In genomic region chr15:26711445-26711844, GRCh38 we compare ENCODE assay signal across 20 cellular contexts.
DNase-seq lines count a peak whose midpoint lies in the region; FAIRE-seq and TF ChIP-seq lines count a peak whose summit lies in the region.
"Had no signal": no experiment of that assay in that cellular context is flagged by ENCODE, and none has a peak within 500 bp of the region (broad histone marks: within the 10 kb centered on the region; RNA-seq: fewer than 3 reads in every experiment).

No MANE protein-coding gene starts in this region.

- H2BK12ac ChIP-seq in H1 (ENCODE audit: low read depth, low read length), result 0 out of 2 replicates have a peak overlapping the region, but pooled peaks have one; percentile 71

- no peak overlapping the region for H3K14ac ChIP-seq in H1 (ENCODE audit: insufficient read length)

- H4K8ac ChIP-seq in H1 (ENCODE audit: extremely low read depth, insufficient read depth, low read length), result no peak overlapping the region

- no peak overlapping the region for H4K5ac ChIP-seq in H1 (ENCODE audit: insufficient read length, low read depth, low read length)

- peak; percentile 76 for FAIRE-seq in H1 (lab: Jason Lieb, UNC)
- FAIRE-seq: A549, G401.6 had no signal

- H3K4ac ChIP-seq in H1 (replicated peaks; ENCODE audit: insufficient read length, low read depth, low read length), result no peak overlapping the region

- H2BK15ac ChIP-seq in H1 (ENCODE audit: low read length), result peak overlapping the region; percentile 82; the same call in 1 of the 2 replicates

- H3K23me2 ChIP-seq in H1 (ENCODE audit: low read depth, low read length), result no peaks in the 10 kb centered on the region

- no peak overlapping the region for H2BK120ac ChIP-seq in H1 (replicated peaks; ENCODE audit: low read depth, low read length)

- H3K4me2 ChIP-seq in H1 (ENCODE audit: insufficient read depth in 1 of 2, low read depth in 2 of 2, low read length in 2 of 2), result peak overlapping the region; percentile 7 to 15; a peak in 1 of 4 replicates
- H3K4me2 ChIP-seq: A549 had no signal

- H3K79me1 ChIP-seq in H1 (ENCODE audit: low read depth, low read length), result peaks cover 24% of the 10 kb centered on the region

- H2BK5ac ChIP-seq in H1 (ENCODE audit: low read depth, low read length), result no peak overlapping the region

- H3K9me3 ChIP-seq in HUES48 (ENCODE audit: control insufficient read depth, insufficient read depth, low read length) (no peaks in the 10 kb centered on the region), H1 (ENCODE audit: insufficient read depth in 2 of 2, low read depth in 1 of 2, low read length in 1 of 2) (no peaks in the 10 kb centered on the region)
- H3K9me3 ChIP-seq: A549 had no signal

- no peak overlapping the region for H2AK5ac ChIP-seq in H1 (ENCODE audit: low read depth, low read length)

- H3K9ac ChIP-seq in HUES48 (ENCODE audit: low read depth, low read length) (no peak overlapping the region), H1 (replicated peaks in 1 of 4; ENCODE audit: extremely low read depth in 1 of 4, low read depth in 3 of 4, low read length in 3 of 4) (no peak overlapping the region)

- TF ChIP-seq CTCF in H1 (IDR thresholded peaks at IDR 0.05; ENCODE audit: control extremely low read depth in 1 of 3, insufficient read depth in 1 of 3, low read depth in 1 of 3, low read length in 3 of 3), result no peak

- DNase-seq in H1 (ENCODE audit: low read depth in 1 of 2, low spot score in 2 of 2), result no peak
- DNase-seq in iPS-NIHi11 (ENCODE audit: low spot score), result peak; percentile 49
- DNase-seq in stimulated activated CD4-positive, alpha-beta T cell treated with anti-CD3 and anti-CD28 coated beads, Interleukin-2, amount 100 ng/mL, for 24 hours, result no peak
- no peak for DNase-seq in NCI-H1436 (lab: John Stamatoyannopoulos, UW)
- no peak for DNase-seq in NCI-H2227 treated with DMSO at 0.1 percent for 48 hours (lab: John Stamatoyannopoulos, UW)
- DNase-seq in NK-92 (lab: John Stamatoyannopoulos, UW; ENCODE audit: unreplicated experiment), result no peak
- DNase-seq: AML-193; C1 segment of cervical spinal cord; CD4-positive, alpha-beta memory T cell; COR-L47; DMS53; NCI-H1048; NCI-H187 treated with DMSO at 0.1 percent for 48 hours; NCI-H82; SHP77 had no signal

- peaks cover 2 to 4% of the 10 kb centered on the region in 2 experiments for H4K20me1 ChIP-seq in H1 (replicated peaks in 1 of 2; ENCODE audit: control insufficient read depth in 1 of 2, insufficient read depth in 2 of 2, low read length in 2 of 2)

- no peak for TF ChIP-seq EP300 in H1 (IDR thresholded peaks at IDR 0.05; ENCODE audit: borderline replicate concordance in 1 of 2, low read depth in 2 of 2, low read length in 2 of 2)

- POLR2A ChIA-PET in H1 (lab: Charles Lee; ENCODE audit: partially characterized antibody), result interaction anchor here (1.1 to 1.2 kb wide), 2 partner anchors 12 to 14 kb away, joined by 3 read pairs; no protein-coding TSS in a partner anchor

- peak in 1 of 2 experiments; percentile 2; a peak in 1 of 4 replicates for TF ChIP-seq RAD21 in H1 (IDR thresholded peaks at IDR 0.05 in 1 of 2, conservative IDR thresholded peaks at IDR 0.05 in 1 of 2; ENCODE audit: low read depth in 2 of 2, low read length in 2 of 2)

- H3K4me3 ChIP-seq in HUES48 (ENCODE audit: low read depth, low read length) (no peak overlapping the region), H1 (ENCODE audit: extremely low read depth in 1 of 4, insufficient read depth in 2 of 4, low read depth in 3 of 4, low read length in 4 of 4) (no peak overlapping the region)
- H3K4me3 ChIP-seq: A549 had no signal

- no peaks in the 10 kb centered on the region for H3K36me3 ChIP-seq in HUES48 (ENCODE audit: control insufficient read depth, insufficient read depth, low read length)
- H3K36me3 ChIP-seq in H1 (ENCODE audit: control insufficient read depth in 2 of 4, insufficient read depth in 4 of 4, low read length in 3 of 4), result no peaks in the 10 kb centered on the region

- 0 out of 2 replicates have a peak overlapping the region, but pooled peaks have one; percentile 62 for H3K18ac ChIP-seq in H1 (ENCODE audit: extremely low read depth, low read length)

- peak overlapping the region; percentile 9 for H3K27ac ChIP-seq in HUES48 (ENCODE audit: low read depth, low read length)
- H3K27ac ChIP-seq in H1 (ENCODE audit: low read depth, low read length), result no peak overlapping the region
- H3K27ac ChIP-seq: A549, HL-60, RWPE1 had no signal

- H3K56ac ChIP-seq in H1 (replicated peaks; ENCODE audit: insufficient read length, low read depth, low read length), result no peak overlapping the region

- peaks cover 0 to 95% of the 10 kb centered on the region in 2 experiments; a peak in 2 of 4 replicates for H3K79me2 ChIP-seq in H1 (ENCODE audit: control insufficient read depth in 1 of 2, insufficient read depth in 2 of 2, low read length in 2 of 2)

- H3K4me1 ChIP-seq in HUES48 (ENCODE audit: control insufficient read depth, insufficient read depth, low read length) (peaks cover 51% of the 10 kb centered on the region), H1 (replicated peaks in 1 of 4; ENCODE audit: control insufficient read depth in 3 of 4, insufficient read depth in 4 of 4, low read length in 3 of 4) (peaks cover 4 to 19% (median 13%) of the 10 kb centered on the region in 4 experiments)

- H2BK20ac ChIP-seq in H1 (ENCODE audit: low read length), result peak overlapping the region; percentile 73; the same call in 1 of the 2 replicates

- 62% methylated on average over 10 of the region's 10 CpGs; no CpG with 5 or more reads in 1 of the 2 experiments for WGBS in H1 (ENCODE audit: extremely low coverage in 1 of 2, insufficient coverage in 1 of 2, insufficient read length in 1 of 2, insufficient replicate concordance in 2 of 2, low coverage in 1 of 2, low lambda C conversion rate in 2 of 2, missing lambda C conversion rate in 1 of 2), 2 experiments

- no peak overlapping the region for H4K91ac ChIP-seq in H1 (replicated peaks; ENCODE audit: insufficient read length, low read length)

- H2AFZ ChIP-seq in H1 (ENCODE audit: low read length), result no peak overlapping the region

- no peak for TF ChIP-seq POLR2A in H1 (IDR thresholded peaks at IDR 0.05; ENCODE audit: control extremely low read depth in 1 of 2, low read depth in 2 of 2, low read length in 2 of 2)

- CTCF ChIA-PET in H1 (lab: Charles Lee; ENCODE audit: partially characterized antibody), result interaction anchor here (0.8 to 1.2 kb wide), 3 partner anchors 13 to 127 kb away, joined by 3 to 5 read pairs (median 3); no protein-coding TSS in a partner anchor

- no peak overlapping the region for H3K23ac ChIP-seq in H1 (ENCODE audit: insufficient read length)

- no peaks in the 10 kb centered on the region for H3K27me3 ChIP-seq in HUES48 (ENCODE audit: control insufficient read depth, insufficient read depth, low read length)
- H3K27me3 ChIP-seq in H1 (replicated peaks in 1 of 4; ENCODE audit: control insufficient read depth in 3 of 4, extremely low read depth in 1 of 4, insufficient read depth in 3 of 4, low read length in 3 of 4), result no peaks in the 10 kb centered on the region

TF ChIP-seq in H1, 55 proteins besides CTCF, POLR2A, EP300 and RAD21:
- TF ChIP-seq ATF2 (IDR thresholded peaks at IDR 0.05; ENCODE audit: low read length) (no peak), SUZ12 (IDR thresholded peaks at IDR 0.05; ENCODE audit: low read length) (no peak), POLR2AphosphoS5 (IDR thresholded peaks at IDR 0.05; ENCODE audit: low read depth, low read length) (no peak), SP1 (IDR thresholded peaks at IDR 0.05; ENCODE audit: low read depth, low read length) (peak; percentile 90)
